ENCODE assay signal across 8 cellular contexts in genomic region chr16:11586375-11586855, GRCh38. TPM values are rescaled to one million over a fixed set of nuclear protein-coding genes. Genes with fewer than 3 reads are reported as not detected.
A peak's percentile ranks its signal among the peaks of the same experiment; 100 is the strongest.
DNase-seq lines count a peak whose midpoint lies in the region; ATAC-seq and TF ChIP-seq lines count a peak whose summit lies in the region.

No MANE protein-coding gene starts in this region.

- TF ChIP-seq CTCF in WERI-Rb-1 (IDR thresholded peaks at IDR 0.05; ENCODE audit: low read depth, low read length) (no peak), foreskin keratinocyte (conservative IDR thresholded peaks at IDR 0.05) (no peak), prostate gland (IDR thresholded peaks at IDR 0.05) (no peak)

- TF ChIP-seq POLR2A in prostate gland (IDR thresholded peaks at IDR 0.05) = no peak

- H3K36me3 ChIP-seq in WERI-Rb-1 (no peaks in the 10 kb centered on the region), prostate gland (no peaks in the 10 kb centered on the region)

- intact Hi-C loops in prostate gland (cut with DNase I) = no loop called here
- intact Hi-C loops in posterior cingulate gyrus (cut with DNase I) = loop anchor here (5.0 kb wide), 1 partner anchor 54 kb away; no protein-coding TSS in a partner anchor

- H3K27ac ChIP-seq in WERI-Rb-1 (peak overlapping the region; percentile 77), foreskin keratinocyte (peak overlapping the region; percentile 83), prostate gland (peak overlapping the region; percentile 99)

- H3K4me1 ChIP-seq in foreskin keratinocyte = peaks cover 9% of the 10 kb centered on the region
- no peaks in the 10 kb centered on the region for H3K4me1 ChIP-seq in prostate gland (replicated peaks)

- WGBS in prostate gland = under 1% methylated on average over 35 of the region's 49 CpGs

- H3K4me3 ChIP-seq in GM08714 (ENCODE audit: low read length) = peak overlapping the region; percentile 83
- peak overlapping the region; percentile 58 for H3K4me3 ChIP-seq in WERI-Rb-1 (ENCODE audit: low read depth, low read length)
- peak overlapping the region; percentile 96 to 97 for H3K4me3 ChIP-seq in prostate gland

- peak; percentile 21 for ATAC-seq in HG02588 (IDR thresholded peaks at IDR 0.05; ENCODE audit: unreplicated experiment)
- ATAC-seq in foreskin keratinocyte = peak; percentile 14

- DNase-seq in WERI-Rb-1 (no peak), foreskin keratinocyte (no peak), prostate gland (ENCODE audit: low spot score) (no peak), NCI-H2107 (lab: John Stamatoyannopoulos, UW) (no peak), NCI-H1694 treated with DMSO at 0.1 percent for 48 hours (lab: John Stamatoyannopoulos, UW) (no peak), posterior cingulate gyrus (no peak)

- H3K9me3 ChIP-seq in WERI-Rb-1 (ENCODE audit: severe bottlenecking) = no peaks in the 10 kb centered on the region
- no peaks in the 10 kb centered on the region for H3K9me3 ChIP-seq in prostate gland

- H3K27me3 ChIP-seq in WERI-Rb-1 (ENCODE audit: insufficient read depth, low read depth, severe bottlenecking) (no peaks in the 10 kb centered on the region), foreskin keratinocyte (no peaks in the 10 kb centered on the region), prostate gland (replicated peaks; ENCODE audit: insufficient read depth) (no peaks in the 10 kb centered on the region)

RNA-seq across cellular contexts. Expression of gene LITAF, which starts 0.3 kb away (rescaled TPM):
- total RNA-seq in foreskin keratinocyte (91.8 and 109 TPM in 2 replicates), prostate gland (100 to 1,000 TPM in 1 of 2 donors, 10 to 100 TPM in 1; 92.5 to 137 TPM)
- polyA plus RNA-seq in foreskin keratinocyte = 83.9 and 86.1 TPM in 2 replicates
